10 cellular contexts compared by ENCODE assay signal in genomic region chr7:99459087-99459486, GRCh38. TPM values are rescaled to one million over a fixed set of nuclear protein-coding genes. Genes with fewer than 3 reads are reported as not detected.
DNase-seq lines count a peak whose midpoint lies in the region; ATAC-seq, FAIRE-seq and TF ChIP-seq lines count a peak whose summit lies in the region.
"Had no signal": no experiment of that assay in that cellular context is flagged by ENCODE, and none has a peak within 500 bp of the region (broad histone marks: within the 10 kb centered on the region; RNA-seq: fewer than 3 reads in every experiment).

No MANE protein-coding gene starts in this region.

- FAIRE-seq in bronchial epithelial cell (lab: Jason Lieb, UNC): no peak

- H3K4me3 ChIP-seq in OCI-LY7 (ENCODE audit: low read depth, low read length, poor library complexity, severe bottlenecking): no peak overlapping the region
- no peak overlapping the region for H3K4me3 ChIP-seq in bronchial epithelial cell (ENCODE audit: low read depth, low read length)
- H3K4me3 ChIP-seq in smooth muscle cell: no peak overlapping the region
- no peak overlapping the region for H3K4me3 ChIP-seq in heart left ventricle
- H3K4me3 ChIP-seq in right cardiac atrium (ENCODE audit: low read length): no peak overlapping the region

- no peaks in the 10 kb centered on the region for H3K9me2 ChIP-seq in OCI-LY7 (ENCODE audit: insufficient read depth, low read length)

- peaks cover 20% of the 10 kb centered on the region for H3K4me1 Mint-ChIP-seq in activated CD4-positive, alpha-beta T cell treated with anti-CD3 and anti-CD28 coated beads, Interleukin-2, amount 10 ng/mL, durations not matched to agents 24 days and 14 days

- H3K27me3 Mint-ChIP-seq in activated CD4-positive, alpha-beta T cell treated with anti-CD3 and anti-CD28 coated beads, Interleukin-2, amount 10 ng/mL, durations not matched to agents 24 days and 14 days: no peaks in the 10 kb centered on the region

- no peaks in the 10 kb centered on the region for H3K9me3 Mint-ChIP-seq in activated CD4-positive, alpha-beta T cell treated with anti-CD3 and anti-CD28 coated beads, Interleukin-2, amount 10 ng/mL, durations not matched to agents 24 days and 14 days

- 96% methylated on average over 8 of the region's 8 CpGs for WGBS in smooth muscle cell (ENCODE audit: low lambda C conversion rate)
- WGBS in heart left ventricle, 4 donors: 84 to 91% (median 87%) methylated on average over 8 of the region's 8 CpGs
- 91% methylated on average over 8 of the region's 8 CpGs for WGBS in right cardiac atrium

- H3K79me2 ChIP-seq in OCI-LY7 (ENCODE audit: insufficient read depth, low read depth, low read length) (peaks cover 54% of the 10 kb centered on the region), smooth muscle cell (ENCODE audit: low read depth) (peaks cover 55% of the 10 kb centered on the region)

- H3K27me3 ChIP-seq in bronchial epithelial cell (ENCODE audit: control insufficient read depth, insufficient read depth, low read length): no peaks in the 10 kb centered on the region
- H3K27me3 ChIP-seq in smooth muscle cell (ENCODE audit: low read depth): no peaks in the 10 kb centered on the region
- no peaks in the 10 kb centered on the region for H3K27me3 ChIP-seq in heart left ventricle
- no peaks in the 10 kb centered on the region for H3K27me3 ChIP-seq in right cardiac atrium (ENCODE audit: control insufficient read depth, insufficient read depth)

- H3K36me3 Mint-ChIP-seq in activated CD4-positive, alpha-beta T cell treated with anti-CD3 and anti-CD28 coated beads, Interleukin-2, amount 10 ng/mL, durations not matched to agents 24 days and 14 days (ENCODE audit: low read depth): peaks cover 53% of the 10 kb centered on the region

- no peak overlapping the region for H3K4me3 Mint-ChIP-seq in activated CD4-positive, alpha-beta T cell treated with anti-CD3 and anti-CD28 coated beads, Interleukin-2, amount 10 ng/mL, durations not matched to agents 24 days and 14 days

- TF ChIP-seq CTCF in OCI-LY7 (conservative IDR thresholded peaks at IDR 0.05; ENCODE audit: low read length) (peak; percentile 67), bronchial epithelial cell (IDR thresholded peaks at IDR 0.05; ENCODE audit: insufficient read depth, low read length, severe bottlenecking) (peak; percentile 46), smooth muscle cell (IDR thresholded peaks at IDR 0.05; ENCODE audit: borderline replicate concordance, insufficient read depth, poor library complexity, severe bottlenecking) (peak; percentile 18), heart left ventricle (IDR thresholded peaks at IDR 0.05) (peak in 3 of 12 donors; percentile 19 to 34 (median 23))

- peak; percentile 76 for DNase-seq in activated CD4-positive, alpha-beta T cell treated with anti-CD3 and anti-CD28 coated beads, Interleukin-2, amount 10 ng/mL, durations not matched to agents 24 days and 14 days
- no peak for DNase-seq in activated CD4-positive, alpha-beta T cell treated with anti-CD3 and anti-CD28 coated beads, Interleukin-2, amount 50 U/mL, for 1 hour
- DNase-seq in OCI-LY7 (ENCODE audit: low spot score): peak; percentile 40
- peak; percentile 20 for DNase-seq in bronchial epithelial cell (ENCODE audit: low read depth)
- no peak for DNase-seq in smooth muscle cell (lab: John Stamatoyannopoulos, UW; ENCODE audit: unreplicated experiment)
- DNase-seq in heart left ventricle: no peak
- no peak for DNase-seq in right cardiac atrium
- DNase-seq: effector CD4-positive, alpha-beta T cell; NCI-H2171 had no signal

- H3F3A ChIP-seq in smooth muscle cell (ENCODE audit: low read depth): peaks cover 8% of the 10 kb centered on the region

- H3K9me3 ChIP-seq in OCI-LY7 (ENCODE audit: low read length): 0 out of 2 replicates have a peak, but pooled peaks cover 4% of the 10 kb centered on the region
- H3K9me3 ChIP-seq in smooth muscle cell (replicated peaks; ENCODE audit: low read depth): no peaks in the 10 kb centered on the region
- H3K9me3 ChIP-seq in heart left ventricle: no peaks in the 10 kb centered on the region
- H3K9me3 ChIP-seq in right cardiac atrium (ENCODE audit: control insufficient read depth, low read length): no peaks in the 10 kb centered on the region

- H4K20me1 ChIP-seq in OCI-LY7 (ENCODE audit: insufficient read depth, low read length) (no peaks in the 10 kb centered on the region), smooth muscle cell (ENCODE audit: low read depth) (peaks cover 62% of the 10 kb centered on the region)

- BruUV-seq in OCI-LY7 (replicated peaks; lab: Mats Ljungman, UMichigan): no TSS peak

- intact Hi-C loops in activated CD4-positive, alpha-beta T cell treated with anti-CD3 and anti-CD28 coated beads, Interleukin-2, amount 10 ng/mL, durations not matched to agents 24 days and 14 days (cut with micrococcal nuclease): no loop called here
- intact Hi-C loops in OCI-LY7 (cut with micrococcal nuclease; ENCODE audit: unreplicated experiment) (no loop called here), heart left ventricle (cut with DNase I) (no loop called here), right cardiac atrium (cut with DNase I) (no loop called here)

- ATAC-seq in heart left ventricle: no peak
- ATAC-seq in GM21381 (IDR thresholded peaks at IDR 0.05; ENCODE audit: unreplicated experiment): no peak
- ATAC-seq in right cardiac atrium: no peak

- no peak overlapping the region for H3K27ac ChIP-seq in OCI-LY7 (ENCODE audit: low read depth, low read length, poor library complexity, severe bottlenecking)
- H3K27ac ChIP-seq in smooth muscle cell (ENCODE audit: low read depth): no peak overlapping the region
- H3K27ac ChIP-seq in heart left ventricle: no peak overlapping the region
- H3K27ac ChIP-seq in right cardiac atrium (ENCODE audit: low read length): no peak overlapping the region

- H3K4me2 ChIP-seq in OCI-LY7 (ENCODE audit: low read length): no peak overlapping the region
- H3K4me2 ChIP-seq in smooth muscle cell: no peak overlapping the region

- H3K36me3 ChIP-seq in OCI-LY7 (ENCODE audit: insufficient read depth, low read length): peaks cover 98% of the 10 kb centered on the region
- H3K36me3 ChIP-seq in bronchial epithelial cell (ENCODE audit: control insufficient read depth, insufficient read depth, low read length): peaks cover 29% of the 10 kb centered on the region
- no peaks in the 10 kb centered on the region for H3K36me3 ChIP-seq in smooth muscle cell (ENCODE audit: low read depth)
- H3K36me3 ChIP-seq in heart left ventricle: peaks cover 0 to 87% (median 75%) of the 10 kb centered on the region in 9 donors

- CTCF ChIA-PET in OCI-LY7 (lab: Charles Lee; ENCODE audit: unreplicated experiment): no interaction called here

- POLR2A ChIA-PET in OCI-LY7 (lab: Charles Lee): no interaction called here

- no peak for TF ChIP-seq POLR2A in heart left ventricle (IDR thresholded peaks at IDR 0.05)

- peak overlapping the region; percentile 8 for H3K27ac Mint-ChIP-seq in activated CD4-positive, alpha-beta T cell treated with anti-CD3 and anti-CD28 coated beads, Interleukin-2, amount 10 ng/mL, durations not matched to agents 24 days and 14 days

- H2AFZ ChIP-seq in OCI-LY7 (ENCODE audit: low read length) (no peak overlapping the region), smooth muscle cell (ENCODE audit: low read depth) (no peak overlapping the region)

- H3K4me1 ChIP-seq in OCI-LY7 (ENCODE audit: insufficient read depth, low read length, poor library complexity, severe bottlenecking): peaks cover 8% of the 10 kb centered on the region
- H3K4me1 ChIP-seq in smooth muscle cell (ENCODE audit: low read depth): no peaks in the 10 kb centered on the region
- H3K4me1 ChIP-seq in heart left ventricle: peaks cover 8 to 48% (median 23%) of the 10 kb centered on the region in 12 donors
- H3K4me1 ChIP-seq in right cardiac atrium (ENCODE audit: control insufficient read depth, insufficient read depth, low read length): no peaks in the 10 kb centered on the region

- no peak overlapping the region for H3K9ac ChIP-seq in smooth muscle cell (ENCODE audit: low read depth)

RNA-seq across cellular contexts. Expression of gene ATP5MF, which starts 6.9 kb away (rescaled TPM):
- 380 and 393 TPM in 2 replicates for total RNA-seq in activated CD4-positive, alpha-beta T cell treated with anti-CD3 and anti-CD28 coated beads, Interleukin-2, amount 10 ng/mL, durations not matched to agents 24 days and 14 days
- 756 and 900 TPM in 2 replicates for total RNA-seq in OCI-LY7 (2014; rRNA removed; shearing (Covaris generic))
- total RNA-seq in OCI-LY7 (2022) (387 and 463 TPM in 2 replicates), bronchial epithelial cell (241 and 333 TPM in 2 replicates), smooth muscle cell (1,182 and 2,081 TPM in 2 replicates), heart left ventricle (1,000 to 10,000 TPM in 2 of 9 donors, 100 to 1,000 TPM in 7; 579 to 6,117 (median 707) TPM), right cardiac atrium (100 to 1,000 TPM; 525 to 746 (median 627) TPM)
- polyA plus RNA-seq in smooth muscle cell (698 and 730 TPM in 2 replicates), heart left ventricle (1,000 to 10,000 TPM; 2,714 to 5,384 TPM), right cardiac atrium (3,968 TPM)

RNA-seq across cellular contexts. Expression of gene ZNF789, which starts 13.6 kb away (rescaled TPM):
- total RNA-seq in activated CD4-positive, alpha-beta T cell treated with anti-CD3 and anti-CD28 coated beads, Interleukin-2, amount 10 ng/mL, durations not matched to agents 24 days and 14 days: 22.6 and 23.6 TPM in 2 replicates
- total RNA-seq in OCI-LY7 (2014; rRNA removed; shearing (Covaris generic)): 23.2 and 32.2 TPM in 2 replicates
- 57.4 and 59.6 TPM in 2 replicates for total RNA-seq in OCI-LY7 (2022)
- 2.9 and 4.1 TPM in 2 replicates for total RNA-seq in bronchial epithelial cell
- total RNA-seq in smooth muscle cell: 1.6 and 2.5 TPM in 2 replicates
- polyA plus RNA-seq in smooth muscle cell: 2.2 and 4.0 TPM in 2 replicates
- total RNA-seq in heart left ventricle: 1 to 10 TPM; 2.1 to 5.2 (median 3.2) TPM
- 1 to 10 TPM; 3.3 to 4.4 TPM for polyA plus RNA-seq in heart left ventricle
- total RNA-seq in right cardiac atrium: 1 to 10 TPM; 3.5 to 6.4 (median 3.8) TPM
- 2.9 TPM for polyA plus RNA-seq in right cardiac atrium

RNA-seq across cellular contexts. Expression of gene CPSF4, which starts 20.3 kb away (rescaled TPM):
- 83.5 and 89.0 TPM in 2 replicates for total RNA-seq in activated CD4-positive, alpha-beta T cell treated with anti-CD3 and anti-CD28 coated beads, Interleukin-2, amount 10 ng/mL, durations not matched to agents 24 days and 14 days
- total RNA-seq in OCI-LY7 (2014; rRNA removed; shearing (Covaris generic)): 75.3 and 84.4 TPM in 2 replicates
- total RNA-seq in OCI-LY7 (2022): 88.6 and 91.9 TPM in 2 replicates
- total RNA-seq in bronchial epithelial cell: 48.3 and 54.5 TPM in 2 replicates
- 23.6 and 27.1 TPM in 2 replicates for total RNA-seq in smooth muscle cell
- polyA plus RNA-seq in smooth muscle cell: 30.3 and 37.0 TPM in 2 replicates
- total RNA-seq in heart left ventricle: 10 to 100 TPM; 12.7 to 24.8 (median 16.4) TPM
- 10 to 100 TPM; 14.1 to 24.3 TPM for polyA plus RNA-seq in heart left ventricle
- total RNA-seq in right cardiac atrium: 10 to 100 TPM; 17.3 to 21.9 (median 18.8) TPM
- polyA plus RNA-seq in right cardiac atrium: 16.2 TPM

RNA-seq across cellular contexts. Expression of gene PTCD1, which starts 20.5 kb away (rescaled TPM):
- total RNA-seq in activated CD4-positive, alpha-beta T cell treated with anti-CD3 and anti-CD28 coated beads, Interleukin-2, amount 10 ng/mL, durations not matched to agents 24 days and 14 days: 10.5 and 10.7 TPM in 2 replicates
- 11.0 and 11.1 TPM in 2 replicates for total RNA-seq in OCI-LY7 (2014; rRNA removed; shearing (Covaris generic))
- total RNA-seq in OCI-LY7 (2022) (7.6 and 11.3 TPM in 2 replicates), bronchial epithelial cell (10.6 and 11.3 TPM in 2 replicates), smooth muscle cell (2.7 and 10.8 TPM in 2 replicates), heart left ventricle (1 to 10 TPM; 2.1 to 9.0 (median 3.9) TPM), right cardiac atrium (1 to 10 TPM; 3.1 to 4.4 (median 3.2) TPM)
- polyA plus RNA-seq in smooth muscle cell (4.5 and 6.6 TPM in 2 replicates), heart left ventricle (1 to 10 TPM; 3.3 to 3.7 TPM), right cardiac atrium (3.0 TPM)

RNA-seq across cellular contexts. Expression of gene ZNF394, which starts 41.0 kb away (rescaled TPM):
- total RNA-seq in activated CD4-positive, alpha-beta T cell treated with anti-CD3 and anti-CD28 coated beads, Interleukin-2, amount 10 ng/mL, durations not matched to agents 24 days and 14 days: 38.1 and 38.7 TPM in 2 replicates
- total RNA-seq in OCI-LY7 (2014; rRNA removed; shearing (Covaris generic)): 23.5 and 26.8 TPM in 2 replicates
- total RNA-seq in OCI-LY7 (2022) (35.3 and 35.4 TPM in 2 replicates), bronchial epithelial cell (20.4 and 24.2 TPM in 2 replicates), smooth muscle cell (14.6 and 27.7 TPM in 2 replicates), heart left ventricle (10 to 100 TPM; 12.4 to 23.0 (median 15.2) TPM), right cardiac atrium (10 to 100 TPM; 17.1 to 20.5 (median 19.7) TPM)
- polyA plus RNA-seq in smooth muscle cell (13.2 and 21.2 TPM in 2 replicates), heart left ventricle (10 to 100 TPM; 13.9 to 16.0 TPM), right cardiac atrium (16.7 TPM)

Comparison
In these comparisons a context has a peak if more than half of its experiments do, and no peak if none do; other contexts are left out.
1. DNase-seq: peak in activated CD4-positive, alpha-beta T cell treated with anti-CD3 and anti-CD28 coated beads, Interleukin-2, amount 10 ng/mL, durations not matched to agents 24 days and 14 days (single experiment), OCI-LY7 (single experiment) and bronchial epithelial cell (single experiment); none in activated CD4-positive, alpha-beta T cell treated with anti-CD3 and anti-CD28 coated beads, Interleukin-2, amount 50 U/mL, for 1 hour (single experiment), smooth muscle cell (single experiment), heart left ventricle (0 of 5) and right cardiac atrium (0 of 3).